10 cellular contexts compared by ENCODE assay signal in genomic region chr2:8306530-8307351, GRCh38.
DNase-seq lines count a peak whose midpoint lies in the region; ATAC-seq and TF ChIP-seq lines count a peak whose summit lies in the region.
"Had no signal": no experiment of that assay in that cellular context is flagged by ENCODE, and none has a peak within 500 bp of the region (broad histone marks: within the 10 kb centered on the region; RNA-seq: fewer than 3 reads in every experiment).

No MANE protein-coding gene starts in this region.

- H2AFZ ChIP-seq in parathyroid adenoma: no peak overlapping the region

- no peak for TF ChIP-seq CTCF in colonic mucosa (IDR thresholded peaks at IDR 0.05)
- no peak for TF ChIP-seq CTCF in parathyroid adenoma (IDR thresholded peaks at IDR 0.05)

- no peak for ATAC-seq in GM18511 (IDR thresholded peaks at IDR 0.05; ENCODE audit: unreplicated experiment)

- intact Hi-C loops in colonic mucosa (cut with DNase I): no loop called here

- H3K9ac ChIP-seq in colonic mucosa (ENCODE audit: low read depth in 2 of 2, low read length in 2 of 2) (no peak overlapping the region), parathyroid adenoma (no peak overlapping the region)

- H3K79me2 ChIP-seq in parathyroid adenoma: no peaks in the 10 kb centered on the region

- H3K4me1 ChIP-seq in colonic mucosa (no peaks in the 10 kb centered on the region), parathyroid adenoma (peaks cover 18% of the 10 kb centered on the region)

- no peak overlapping the region for H3K27ac ChIP-seq in colonic mucosa
- H3K27ac ChIP-seq in parathyroid adenoma: no peak overlapping the region

- H3K9me3 ChIP-seq in colonic mucosa (no peaks in the 10 kb centered on the region), parathyroid adenoma (ENCODE audit: control insufficient read depth, low read length) (no peaks in the 10 kb centered on the region)

- H3K4me3 ChIP-seq in colonic mucosa (no peak overlapping the region), parathyroid adenoma (ENCODE audit: low read depth, low read length) (no peak overlapping the region)

- H3K27me3 ChIP-seq in colonic mucosa (no peaks in the 10 kb centered on the region), parathyroid adenoma (ENCODE audit: control insufficient read depth, insufficient read depth, low read length) (no peaks in the 10 kb centered on the region)

- DNase-seq in ELR (ENCODE audit: low read depth): peak; percentile 18
- peak; percentile 93 for DNase-seq in NCI-H226
- peak; percentile 3 for DNase-seq in colonic mucosa
- DNase-seq in SIG-M5 treated with dmso at 0.1 percent for 504 hours (lab: John Stamatoyannopoulos, UW; ENCODE audit: unreplicated experiment): no peak
- DNase-seq in NCI-H526 treated with DMSO at 0.1 percent for 48 hours (lab: John Stamatoyannopoulos, UW): no peak
- DNase-seq: activated naive CD4-positive, alpha-beta T cell treated with Interleukin-2 at 50 U/mL for 16 hours; HFFc6; nucleus accumbens had no signal

- H3K36me3 ChIP-seq in colonic mucosa: no peaks in the 10 kb centered on the region
- no peaks in the 10 kb centered on the region for H3K36me3 ChIP-seq in parathyroid adenoma (ENCODE audit: control insufficient read depth, insufficient read depth, low read length)

- H3K4me2 ChIP-seq in parathyroid adenoma (ENCODE audit: low read length): peak overlapping the region; percentile 7

Comparison
In these comparisons a context has a peak if more than half of its experiments do, and no peak if none do; other contexts are left out.
1. DNase-seq: peak in ELR (single experiment), NCI-H226 (single experiment) and colonic mucosa (single experiment); none in SIG-M5 treated with dmso at 0.1 percent for 504 hours (single experiment) and NCI-H526 treated with DMSO at 0.1 percent for 48 hours (single experiment).